ENCODE assay signal across 1 cellular context in the genomic region with DNA sequence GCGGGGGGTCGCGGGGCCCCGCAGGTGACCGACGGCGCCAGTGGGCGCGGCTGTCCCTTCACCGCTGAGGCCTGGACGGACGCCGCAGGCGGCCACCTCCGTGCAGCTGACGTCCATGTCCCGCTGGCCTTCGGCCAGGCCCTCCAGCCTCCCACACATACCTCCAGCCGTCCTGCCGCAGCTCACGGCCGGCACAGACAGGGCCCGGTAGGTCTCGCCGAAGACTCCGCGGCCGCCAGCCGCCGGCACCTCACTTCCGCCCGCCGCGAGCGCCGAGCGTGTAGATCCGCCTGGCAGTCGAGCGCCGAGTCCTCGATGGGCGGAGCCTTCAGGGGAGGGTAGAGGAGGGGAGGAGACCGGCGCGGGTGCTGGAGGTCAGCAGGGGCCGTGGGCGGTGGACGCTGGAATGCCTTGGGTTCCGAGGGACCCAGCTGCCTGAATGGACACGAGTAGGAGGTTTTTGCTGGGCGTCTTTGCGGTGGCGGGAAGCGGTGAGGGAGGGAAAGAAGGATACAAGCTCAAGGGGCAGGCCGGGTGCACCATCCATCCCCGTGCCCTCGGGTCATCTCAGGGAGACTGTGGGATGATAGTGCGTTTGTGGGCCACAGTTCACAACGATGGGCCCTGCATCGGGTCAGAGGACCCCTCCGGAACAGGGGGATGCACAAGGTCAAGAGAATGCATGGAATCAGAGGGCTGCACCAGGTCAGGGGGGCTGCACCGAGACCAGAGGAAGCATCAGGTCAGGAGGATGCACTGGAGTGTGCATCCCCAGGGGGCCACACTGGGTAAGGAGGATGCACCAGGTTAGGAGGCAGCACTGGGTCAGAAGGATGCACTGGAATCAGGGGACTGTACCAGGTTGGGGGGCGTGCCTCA.
TF ChIP-seq lines count a peak whose summit lies in the region.

EXOC2 (minus strand) TSS at position 282 of the 879 bp plus-strand sequence. CDS start 55,321 bp downstream, outside the sequence.

TF ChIP-seq in WTC11, 78 proteins besides CTCF, POLR2A, EP300 and RAD21 (continued from another document):
- TF ChIP-seq, protein P1, sequence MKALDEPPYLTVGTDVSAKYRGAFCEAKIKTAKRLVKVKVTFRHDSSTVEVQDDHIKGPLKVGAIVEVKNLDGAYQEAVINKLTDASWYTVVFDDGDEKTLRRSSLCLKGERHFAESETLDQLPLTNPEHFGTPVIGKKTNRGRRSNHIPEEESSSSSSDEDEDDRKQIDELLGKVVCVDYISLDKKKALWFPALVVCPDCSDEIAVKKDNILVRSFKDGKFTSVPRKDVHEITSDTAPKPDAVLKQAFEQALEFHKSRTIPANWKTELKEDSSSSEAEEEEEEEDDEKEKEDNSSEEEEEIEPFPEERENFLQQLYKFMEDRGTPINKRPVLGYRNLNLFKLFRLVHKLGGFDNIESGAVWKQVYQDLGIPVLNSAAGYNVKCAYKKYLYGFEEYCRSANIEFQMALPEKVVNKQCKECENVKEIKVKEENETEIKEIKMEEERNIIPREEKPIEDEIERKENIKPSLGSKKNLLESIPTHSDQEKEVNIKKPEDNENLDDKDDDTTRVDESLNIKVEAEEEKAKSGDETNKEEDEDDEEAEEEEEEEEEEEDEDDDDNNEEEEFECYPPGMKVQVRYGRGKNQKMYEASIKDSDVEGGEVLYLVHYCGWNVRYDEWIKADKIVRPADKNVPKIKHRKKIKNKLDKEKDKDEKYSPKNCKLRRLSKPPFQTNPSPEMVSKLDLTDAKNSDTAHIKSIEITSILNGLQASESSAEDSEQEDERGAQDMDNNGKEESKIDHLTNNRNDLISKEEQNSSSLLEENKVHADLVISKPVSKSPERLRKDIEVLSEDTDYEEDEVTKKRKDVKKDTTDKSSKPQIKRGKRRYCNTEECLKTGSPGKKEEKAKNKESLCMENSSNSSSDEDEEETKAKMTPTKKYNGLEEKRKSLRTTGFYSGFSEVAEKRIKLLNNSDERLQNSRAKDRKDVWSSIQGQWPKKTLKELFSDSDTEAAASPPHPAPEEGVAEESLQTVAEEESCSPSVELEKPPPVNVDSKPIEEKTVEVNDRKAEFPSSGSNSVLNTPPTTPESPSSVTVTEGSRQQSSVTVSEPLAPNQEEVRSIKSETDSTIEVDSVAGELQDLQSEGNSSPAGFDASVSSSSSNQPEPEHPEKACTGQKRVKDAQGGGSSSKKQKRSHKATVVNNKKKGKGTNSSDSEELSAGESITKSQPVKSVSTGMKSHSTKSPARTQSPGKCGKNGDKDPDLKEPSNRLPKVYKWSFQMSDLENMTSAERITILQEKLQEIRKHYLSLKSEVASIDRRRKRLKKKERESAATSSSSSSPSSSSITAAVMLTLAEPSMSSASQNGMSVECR (CRISPR knock-in tag; IDR thresholded peaks at IDR 0.05; ENCODE audit: borderline replicate concordance): peak; percentile 78; the same call in 1 of the 2 replicates
- peak; percentile 84; the same call in 1 of the 2 replicates for TF ChIP-seq IRF1 (CRISPR knock-in tag; IDR thresholded peaks at IDR 0.05)
- TF ChIP-seq, protein P2, sequence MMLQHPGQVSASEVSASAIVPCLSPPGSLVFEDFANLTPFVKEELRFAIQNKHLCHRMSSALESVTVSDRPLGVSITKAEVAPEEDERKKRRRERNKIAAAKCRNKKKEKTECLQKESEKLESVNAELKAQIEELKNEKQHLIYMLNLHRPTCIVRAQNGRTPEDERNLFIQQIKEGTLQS (CRISPR knock-in tag; conservative IDR thresholded peaks at IDR 0.05): no peak
- TF ChIP-seq EMX1 (CRISPR knock-in tag; IDR thresholded peaks at IDR 0.05): no peak
- 0 out of 2 replicates have a peak, but pooled peaks have one; percentile 57 for TF ChIP-seq SMAD4 (CRISPR knock-in tag; IDR thresholded peaks at IDR 0.05)
- no peak for TF ChIP-seq OVOL2 (CRISPR knock-in tag; IDR thresholded peaks at IDR 0.05; ENCODE audit: borderline replicate concordance)
- no peak for TF ChIP-seq ZMAT4 (CRISPR knock-in tag; IDR thresholded peaks at IDR 0.05)
- TF ChIP-seq HMGA2 (CRISPR knock-in tag; IDR thresholded peaks at IDR 0.05): no peak
- TF ChIP-seq ZNF317 (CRISPR knock-in tag; IDR thresholded peaks at IDR 0.05; ENCODE audit: borderline replicate concordance, low read depth): no peak
- TF ChIP-seq ZNF425 (CRISPR knock-in tag; conservative IDR thresholded peaks at IDR 0.05): no peak
- TF ChIP-seq ZNF423 (CRISPR knock-in tag; IDR thresholded peaks at IDR 0.05): peak; percentile 62
- peak; percentile 75 for TF ChIP-seq SP1 (CRISPR knock-in tag; conservative IDR thresholded peaks at IDR 0.05)
- no peak for TF ChIP-seq ELF4 (CRISPR knock-in tag; IDR thresholded peaks at IDR 0.05; ENCODE audit: low read depth)
- no peak for TF ChIP-seq MXD4 (CRISPR knock-in tag; IDR thresholded peaks at IDR 0.05; ENCODE audit: borderline replicate concordance)
- no peak for TF ChIP-seq NR1H2 (CRISPR knock-in tag; IDR thresholded peaks at IDR 0.05)
- TF ChIP-seq ZNF671 (CRISPR knock-in tag; IDR thresholded peaks at IDR 0.05): no peak
- TF ChIP-seq NFYB (CRISPR knock-in tag; conservative IDR thresholded peaks at IDR 0.05; ENCODE audit: low read depth): no peak
- no peak for TF ChIP-seq AR (CRISPR knock-in tag; IDR thresholded peaks at IDR 0.05)
- no peak for TF ChIP-seq GTF2I (CRISPR knock-in tag; conservative IDR thresholded peaks at IDR 0.05)
- no peak; the same call in none of the 2 replicates for TF ChIP-seq TEAD1 (CRISPR knock-in tag; IDR thresholded peaks at IDR 0.05)
- TF ChIP-seq PRRX2 (CRISPR knock-in tag; IDR thresholded peaks at IDR 0.05): no peak
- no peak for TF ChIP-seq RELA (CRISPR knock-in tag; IDR thresholded peaks at IDR 0.05; ENCODE audit: borderline replicate concordance)
- TF ChIP-seq, protein P3, sequence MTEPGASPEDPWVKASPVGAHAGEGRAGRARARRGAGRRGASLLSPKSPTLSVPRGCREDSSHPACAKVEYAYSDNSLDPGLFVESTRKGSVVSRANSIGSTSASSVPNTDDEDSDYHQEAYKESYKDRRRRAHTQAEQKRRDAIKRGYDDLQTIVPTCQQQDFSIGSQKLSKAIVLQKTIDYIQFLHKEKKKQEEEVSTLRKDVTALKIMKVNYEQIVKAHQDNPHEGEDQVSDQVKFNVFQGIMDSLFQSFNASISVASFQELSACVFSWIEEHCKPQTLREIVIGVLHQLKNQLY (CRISPR knock-in tag; IDR thresholded peaks at IDR 0.05): no peak
- TF ChIP-seq, protein P4, sequence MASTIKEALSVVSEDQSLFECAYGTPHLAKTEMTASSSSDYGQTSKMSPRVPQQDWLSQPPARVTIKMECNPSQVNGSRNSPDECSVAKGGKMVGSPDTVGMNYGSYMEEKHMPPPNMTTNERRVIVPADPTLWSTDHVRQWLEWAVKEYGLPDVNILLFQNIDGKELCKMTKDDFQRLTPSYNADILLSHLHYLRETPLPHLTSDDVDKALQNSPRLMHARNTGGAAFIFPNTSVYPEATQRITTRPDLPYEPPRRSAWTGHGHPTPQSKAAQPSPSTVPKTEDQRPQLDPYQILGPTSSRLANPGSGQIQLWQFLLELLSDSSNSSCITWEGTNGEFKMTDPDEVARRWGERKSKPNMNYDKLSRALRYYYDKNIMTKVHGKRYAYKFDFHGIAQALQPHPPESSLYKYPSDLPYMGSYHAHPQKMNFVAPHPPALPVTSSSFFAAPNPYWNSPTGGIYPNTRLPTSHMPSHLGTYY (CRISPR knock-in tag; IDR thresholded peaks at IDR 0.05): no peak
- peak; percentile 25; the same call in 1 of the 2 replicates for TF ChIP-seq FOXP1 (CRISPR knock-in tag; IDR thresholded peaks at IDR 0.05; ENCODE audit: borderline replicate concordance)
- TF ChIP-seq, protein P5, sequence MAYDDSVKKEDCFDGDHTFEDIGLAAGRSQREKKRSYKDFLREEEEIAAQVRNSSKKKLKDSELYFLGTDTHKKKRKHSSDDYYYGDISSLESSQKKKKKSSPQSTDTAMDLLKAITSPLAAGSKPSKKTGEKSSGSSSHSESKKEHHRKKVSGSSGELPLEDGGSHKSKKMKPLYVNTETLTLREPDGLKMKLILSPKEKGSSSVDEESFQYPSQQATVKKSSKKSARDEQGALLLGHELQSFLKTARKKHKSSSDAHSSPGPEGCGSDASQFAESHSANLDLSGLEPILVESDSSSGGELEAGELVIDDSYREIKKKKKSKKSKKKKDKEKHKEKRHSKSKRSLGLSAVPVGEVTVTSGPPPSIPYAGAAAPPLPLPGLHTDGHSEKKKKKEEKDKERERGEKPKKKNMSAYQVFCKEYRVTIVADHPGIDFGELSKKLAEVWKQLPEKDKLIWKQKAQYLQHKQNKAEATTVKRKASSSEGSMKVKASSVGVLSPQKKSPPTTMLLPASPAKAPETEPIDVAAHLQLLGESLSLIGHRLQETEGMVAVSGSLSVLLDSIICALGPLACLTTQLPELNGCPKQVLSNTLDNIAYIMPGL (CRISPR knock-in tag; IDR thresholded peaks at IDR 0.05): peak; percentile 96
- peak; percentile 62; the same call in 1 of the 2 replicates for TF ChIP-seq JUN (CRISPR knock-in tag; IDR thresholded peaks at IDR 0.05)
- no peak for TF ChIP-seq NFE2L1 (CRISPR knock-in tag; IDR thresholded peaks at IDR 0.05)
- no peak for TF ChIP-seq ZNF263 (CRISPR knock-in tag; IDR thresholded peaks at IDR 0.05; ENCODE audit: low read depth)
- TF ChIP-seq GRHL2 (CRISPR knock-in tag; IDR thresholded peaks at IDR 0.05; ENCODE audit: insufficient replicate concordance, severe bottlenecking): no peak
- no peak for TF ChIP-seq NFATC4 (CRISPR knock-in tag; IDR thresholded peaks at IDR 0.05)
- TF ChIP-seq CBFB (CRISPR knock-in tag; IDR thresholded peaks at IDR 0.05; ENCODE audit: low read depth): no peak
- TF ChIP-seq TP53 (CRISPR knock-in tag; IDR thresholded peaks at IDR 0.05): no peak; the same call in 1 of the 2 replicates
- TF ChIP-seq USF2 (CRISPR knock-in tag; IDR thresholded peaks at IDR 0.05): peak; percentile 39; the same call in 1 of the 2 replicates
- TF ChIP-seq PREB (CRISPR knock-in tag; IDR thresholded peaks at IDR 0.05; ENCODE audit: borderline replicate concordance): no peak
TF ChIP-seq in WTC11: peak in this region for 23.
